20 cellular contexts compared by ENCODE assay signal in the genomic region with DNA sequence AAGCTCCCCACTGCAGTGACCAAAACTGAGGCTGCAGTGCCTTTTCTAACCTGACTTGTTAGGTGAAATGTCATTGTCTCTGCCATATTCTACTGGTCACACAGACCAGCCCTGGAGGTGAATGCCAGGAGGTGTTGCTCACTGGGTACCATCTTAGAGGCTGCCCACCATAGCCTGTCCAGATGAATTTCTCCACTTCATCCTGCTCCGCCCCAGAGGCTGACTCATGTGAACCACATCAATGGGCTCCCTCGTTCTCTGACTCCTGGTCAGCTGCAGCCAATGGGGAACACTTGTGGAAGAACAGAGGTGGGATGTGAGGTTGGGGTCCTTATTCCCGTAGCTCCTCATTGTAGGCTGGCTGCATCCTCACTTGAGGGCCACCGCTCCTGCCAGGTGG. TPM values are rescaled to one million over a fixed set of nuclear protein-coding genes. Genes with fewer than 3 reads are reported as not detected.
DNase-seq lines count a peak whose midpoint lies in the region; ATAC-seq lines count a peak whose summit lies in the region.
"Had no signal": no experiment of that assay in that cellular context is flagged by ENCODE, and none has a peak within 500 bp of the region (broad histone marks: within the 10 kb centered on the region; RNA-seq: fewer than 3 reads in every experiment).

No MANE protein-coding gene starts in this region.

- DNase-seq in AG20443 (ENCODE audit: low spot score), result peak; percentile 51
- peak; percentile 51 for DNase-seq in HCEC 1CT
- peak; percentile 0 for DNase-seq in amniotic stem cell (lab: John Stamatoyannopoulos, UW)
- DNase-seq in islet precursor cell, result peak; percentile 68
- no peak for DNase-seq in activated naive CD4-positive, alpha-beta T cell treated with anti-CD3 and anti-CD28 coated beads, Interleukin-2, amount 50 U/mL, for 72 hours (ENCODE audit: low spot score in 2 of 2)
- DNase-seq in OCI-M1 (lab: John Stamatoyannopoulos, UW), result no peak
- DNase-seq: activated CD8-positive, alpha-beta memory T cell treated with anti-CD3 and anti-CD28 coated beads, Interleukin-2, amount 10 ng/mL, durations not matched to agents 7 days and 5 days; activated effector memory CD4-positive, alpha-beta T cell treated with anti-CD3 and anti-CD28 coated beads, Interleukin-2, amount 50 U/mL, for 16 hours; AML-193; anterior cingulate cortex; H9; lower lobe of right lung; MV-4-11; NCI-H1930; SHP77 treated with DMSO at 0.1 percent for 48 hours; testis had no signal

- ATAC-seq in HG03378 (IDR thresholded peaks at IDR 0.05; ENCODE audit: unreplicated experiment), result no peak
- no peak for ATAC-seq in activated naive CD4-positive, alpha-beta T cell treated with anti-CD3 and anti-CD28 coated beads, Interleukin-2, amount 50 U/mL, for 72 hours
- ATAC-seq in HG02610 (IDR thresholded peaks at IDR 0.05; ENCODE audit: unreplicated experiment), result no peak
- ATAC-seq: activated CD4-positive, CD25-positive, alpha-beta regulatory T cell treated with anti-CD3 and anti-CD28 coated beads, Interleukin-2, amount 50 U/mL, for 24 hours; activated CD8-positive, alpha-beta memory T cell treated with anti-CD3 and anti-CD28 coated beads, Interleukin-2, amount 10 ng/mL, durations not matched to agents 7 days and 5 days; lower lobe of right lung had no signal

- H3K9me3 Mint-ChIP-seq in activated naive CD4-positive, alpha-beta T cell treated with anti-CD3 and anti-CD28 coated beads, Interleukin-2, amount 50 U/mL, for 72 hours, result no peaks in the 10 kb centered on the region
- H3K9me3 Mint-ChIP-seq: H9; T-helper 2 cell treated with Interferon-gamma antibody and Interleukin-4, amounts not matched to agents 5 μg/mL and 100 μg/mL, for 36 hours had no signal

- H3K36me3 Mint-ChIP-seq in activated naive CD4-positive, alpha-beta T cell treated with anti-CD3 and anti-CD28 coated beads, Interleukin-2, amount 50 U/mL, for 72 hours, result peaks cover 11 to 20% of the 10 kb centered on the region in 2 donors

- no peak overlapping the region for H3K27ac Mint-ChIP-seq in activated naive CD4-positive, alpha-beta T cell treated with anti-CD3 and anti-CD28 coated beads, Interleukin-2, amount 50 U/mL, for 72 hours
- H3K27ac Mint-ChIP-seq: activated CD8-positive, alpha-beta memory T cell treated with anti-CD3 and anti-CD28 coated beads, Interleukin-2, amount 10 ng/mL, durations not matched to agents 7 days and 5 days; H9; T-helper 2 cell treated with Interferon-gamma antibody and Interleukin-4, amounts not matched to agents 5 μg/mL and 100 μg/mL, for 36 hours had no signal

RNA-seq across cellular contexts. Expression of gene NARS1, which starts 3.4 kb away (rescaled TPM):
- 10 to 100 TPM; 75.8 to 87.6 TPM for total RNA-seq in activated naive CD4-positive, alpha-beta T cell treated with anti-CD3 and anti-CD28 coated beads, Interleukin-2, amount 50 U/mL, for 72 hours

RNA-seq across cellular contexts. Expression of gene FECH, which starts 38.5 kb away (rescaled TPM):
- total RNA-seq in activated naive CD4-positive, alpha-beta T cell treated with anti-CD3 and anti-CD28 coated beads, Interleukin-2, amount 50 U/mL, for 72 hours, result 10 to 100 TPM; 21.1 to 23.7 TPM

Comparison
In these comparisons a context has a peak if more than half of its experiments do, and no peak if none do; other contexts are left out.
1. DNase-seq: peak in AG20443 (single experiment), HCEC 1CT (single experiment), amniotic stem cell (single experiment) and islet precursor cell (single experiment); none in activated naive CD4-positive, alpha-beta T cell treated with anti-CD3 and anti-CD28 coated beads, Interleukin-2, amount 50 U/mL, for 72 hours (0 of 2) and OCI-M1 (single experiment).